In the genomic region with DNA sequence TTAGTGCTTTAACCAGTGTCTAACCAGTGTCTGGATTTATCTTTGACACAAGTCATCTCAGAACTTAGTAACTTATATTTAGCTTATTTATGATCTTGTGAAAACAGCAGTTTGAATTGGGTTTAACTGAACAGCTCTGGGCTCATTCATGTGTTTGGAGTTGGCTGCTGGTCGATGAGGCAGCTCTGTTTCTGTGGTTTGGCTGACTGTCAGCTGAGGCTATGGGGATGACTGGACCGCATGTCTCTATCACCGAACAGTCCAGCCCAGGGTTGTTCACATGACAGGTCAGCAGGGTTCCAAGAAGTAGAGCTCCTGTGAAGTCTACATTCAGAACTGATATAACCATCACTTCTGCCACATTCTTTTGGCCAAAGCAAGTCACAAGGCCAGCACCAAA, we compare ENCODE assay signal across 9 cellular contexts. TPM values are rescaled to one million over a fixed set of nuclear protein-coding genes. Genes with fewer than 3 reads are reported as not detected.
DNase-seq lines count a peak whose midpoint lies in the region; ATAC-seq and TF ChIP-seq lines count a peak whose summit lies in the region.
"Had no signal": no experiment of that assay in that cellular context is flagged by ENCODE, and none has a peak within 500 bp of the region (broad histone marks: within the 10 kb centered on the region; RNA-seq: fewer than 3 reads in every experiment).

No MANE protein-coding gene starts in this region.

- H3K27ac Mint-ChIP-seq in CD4-positive, alpha-beta T cell: no peak overlapping the region

- no peaks in the 10 kb centered on the region for H3K27me3 Mint-ChIP-seq in CD4-positive, alpha-beta T cell

- H3K9me3 ChIP-seq in CD4-positive, alpha-beta T cell (ENCODE audit: control insufficient read depth, low read length): peaks cover 5% of the 10 kb centered on the region
- H3K9me3 ChIP-seq: neutrophil had no signal

- peak; percentile 90 for ATAC-seq in GM19397 (IDR thresholded peaks at IDR 0.05; ENCODE audit: unreplicated experiment)
- ATAC-seq in HG03175 (IDR thresholded peaks at IDR 0.05; ENCODE audit: unreplicated experiment): peak; percentile 93
- no peak for ATAC-seq in CD4-positive, alpha-beta T cell (ENCODE audit: poor library complexity)

- in situ Hi-C loops in astrocyte of the cerebellum (cut with HindIII; ENCODE audit: low sequenced_read_pairs): no loop called here

- no peaks in the 10 kb centered on the region for H3K27me3 ChIP-seq in CD4-positive, alpha-beta T cell (ENCODE audit: control insufficient read depth, insufficient read depth, low read length)
- H3K27me3 ChIP-seq: neutrophil had no signal

- DNase-seq in AG09309 (ENCODE audit: low read depth) (peak; percentile 65), astrocyte of the cerebellum (ENCODE audit: low read depth) (peak; percentile 96), posterior cingulate gyrus (peak in 6 of 10 donors; percentile 4 to 82 (median 43)), NCI-H1417 (lab: John Stamatoyannopoulos, UW) (no peak), T-helper 9 cell (no peak)
- no peak for DNase-seq in CD4-positive, alpha-beta T cell

- POLR2A ChIA-PET in CD4-positive, alpha-beta T cell (lab: Charles Lee): no interaction called here

- H3K27ac ChIP-seq in CD4-positive, alpha-beta T cell (ENCODE audit: low read depth, low read length): no peak overlapping the region
- H3K27ac ChIP-seq: neutrophil had no signal

- CTCF ChIA-PET in CD4-positive, alpha-beta T cell (lab: Charles Lee): interaction anchor here (1.1 kb wide), 1 partner anchor 15 kb away, joined by 3 read pairs; no protein-coding TSS in a partner anchor

- no peak overlapping the region for H3K4me3 ChIP-seq in AG09309 (ENCODE audit: control insufficient read depth, low read depth, low read length)
- no peak overlapping the region for H3K4me3 ChIP-seq in astrocyte of the cerebellum (ENCODE audit: low read depth, low read length)

- no peaks in the 10 kb centered on the region for H3K9me3 Mint-ChIP-seq in CD4-positive, alpha-beta T cell

- intact Hi-C loops in posterior cingulate gyrus (cut with DNase I): no loop called here
- intact Hi-C loops in CD4-positive, alpha-beta T cell (cut with DNase I, micrococcal nuclease): no loop called here

- TF ChIP-seq CTCF in AG09309 (IDR thresholded peaks at IDR 0.05; ENCODE audit: control insufficient read depth, insufficient read depth, low read depth, low read length, missing control alignments): no peak
- no peak for TF ChIP-seq CTCF in astrocyte of the cerebellum (IDR thresholded peaks at IDR 0.05; ENCODE audit: low read depth, low read length, missing control alignments)
- no peak for TF ChIP-seq CTCF in CD4-positive, alpha-beta T cell (IDR thresholded peaks at IDR 0.05)

- H3K4me1 Mint-ChIP-seq in CD4-positive, alpha-beta T cell (ENCODE audit: low read depth): no peaks in the 10 kb centered on the region

- no peak overlapping the region for H3K4me3 Mint-ChIP-seq in CD4-positive, alpha-beta T cell

- no peaks in the 10 kb centered on the region for H3K36me3 Mint-ChIP-seq in CD4-positive, alpha-beta T cell (ENCODE audit: low read depth)

RNA-seq across cellular contexts. Expression of a gene that starts 29.1 kb away (rescaled TPM):
- total RNA-seq in CD4-positive, alpha-beta T cell: 10 to 100 TPM; 40.9 to 42.2 TPM

Comparison
In these comparisons a context has a peak if more than half of its experiments do, and no peak if none do; other contexts are left out.
1. DNase-seq: peak in AG09309 (single experiment), astrocyte of the cerebellum (single experiment) and posterior cingulate gyrus (6 of 10); none in CD4-positive, alpha-beta T cell (0 of 10), NCI-H1417 (0 of 3) and T-helper 9 cell (single experiment).